Comparison of ENCODE assay signal across 17 cellular contexts in the genomic region with DNA sequence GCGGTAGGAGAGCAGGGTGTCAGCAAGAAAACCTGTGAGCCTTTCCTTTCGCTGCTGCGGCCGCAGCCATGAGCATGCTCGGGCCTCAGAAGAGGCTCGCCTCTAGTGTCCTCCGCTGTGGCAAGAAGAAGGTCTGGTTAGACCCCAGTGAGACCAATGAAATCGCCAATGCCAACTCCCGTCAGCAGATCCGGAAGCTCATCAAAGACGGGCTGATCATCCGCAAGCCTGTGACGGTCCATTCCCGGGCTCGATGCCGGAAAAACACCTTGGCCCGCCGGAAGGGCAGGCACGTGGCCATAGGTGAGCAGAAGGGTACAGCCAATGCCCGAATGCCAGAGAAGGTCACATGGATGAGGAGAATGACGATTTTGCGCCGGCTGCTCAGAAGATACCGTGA. TPM values are rescaled to one million over a fixed set of nuclear protein-coding genes. Genes with fewer than 3 reads are reported as not detected.
"Had no signal": no experiment of that assay in that cellular context is flagged by ENCODE, and none has a peak within 500 bp of the region (broad histone marks: within the 10 kb centered on the region; RNA-seq: fewer than 3 reads in every experiment).

No MANE protein-coding gene starts in this region.

RNA-seq across cellular contexts. Expression of a gene that starts 59.5 kb away (rescaled TPM):
- total RNA-seq: activated B cell treated with CpG ODN at 0.5 μM for 24 hours; activated CD4-positive, alpha-beta memory T cell treated with anti-CD3 and anti-CD28 coated beads for 36 hours; activated CD4-positive, alpha-beta T cell treated with anti-CD3 and anti-CD28 coated beads, Interleukin-2, amount 10 ng/mL, durations not matched to agents 24 days and 14 days; activated CD8-positive, alpha-beta memory T cell treated with anti-CD3 and anti-CD28 coated beads for 36 hours; activated CD8-positive, alpha-beta T cell treated with anti-CD3 and anti-CD28 coated beads for 36 hours; activated naive CD4-positive, alpha-beta T cell treated with anti-CD3 and anti-CD28 coated beads for 36 hours; activated naive CD4-positive, alpha-beta T cell treated with anti-CD3 and anti-CD28 coated beads, Interleukin-2, amount 50 U/mL, for 72 hours; activated naive CD8-positive, alpha-beta T cell treated with anti-CD3 and anti-CD28 coated beads for 36 hours; activated T-cell treated with anti-CD3 and anti-CD28 coated beads, Interleukin-2, amount 50 U/mL, for 4 hours; activated T-cell treated with anti-CD3 and anti-CD28 coated beads, Interleukin-2, amount 50 U/mL, for 72 hours; activated T-helper 1 cell treated with anti-CD3 and anti-CD28 coated beads, Interleukin-12 subunit alpha, Interleukin-12 subunit beta, Interleukin-2, Interleukin-4 antibody, amounts not matched to agents 30 ng/mL and 10 ng/mL and 1 ng/mL, durations not matched to agents 14 hours and 24 hours and 36 hours; activated T-helper 17 cell treated with anti-CD3 and anti-CD28 coated beads, Interleukin-2, amount 50 U/mL, for 72 hours; adrenal gland; aorta; astrocyte; body of pancreas; breast epithelium had no signal
- polyA plus RNA-seq: adrenal gland, aorta had no signal
